Comparison of ENCODE assay signal across 27 cellular contexts in genomic region chr1:113373644-113374043, GRCh38.
"Had no signal": no experiment of that assay in that cellular context is flagged by ENCODE, and none has a peak within 500 bp of the region (broad histone marks: within the 10 kb centered on the region; RNA-seq: fewer than 3 reads in every experiment).

No MANE protein-coding gene starts in this region.

- FAIRE-seq: urothelium cell line had no signal

- H3K4me3 ChIP-seq: stomach, suprapubic skin, testis, thoracic aorta, thyroid gland, tibial artery, tibial nerve, transverse colon, upper lobe of left lung, upper lobe of right lung, uterus, vagina had no signal

- H3K36me3 ChIP-seq: stomach, suprapubic skin, thoracic aorta, thyroid gland, tibial artery, tibial nerve, transverse colon, upper lobe of left lung, upper lobe of right lung, uterus, vagina had no signal

- H3K27me3 ChIP-seq: stomach, suprapubic skin, testis, thyroid gland, tibial artery, tibial nerve, transverse colon, upper lobe of left lung, upper lobe of right lung, uterus, vagina had no signal

- H3K4me1 ChIP-seq: suprapubic skin, testis, tibial artery, tibial nerve, transverse colon, upper lobe of left lung, upper lobe of right lung, uterus, vagina had no signal

- ATAC-seq: stimulated activated effector memory CD8-positive, alpha-beta T cell treated with anti-CD3 and anti-CD28 coated beads, Interleukin-12 subunit alpha, Interleukin-12 subunit beta, amount 100 ng/mL, for 72 hours; stimulated activated memory B cell treated with anti-CD40 and anti-IgM and Interleukin-4, amounts not matched to agents 10 μg/mL and 1 μg/mL and 100 μg/mL, for 72 hours; stimulated activated naive B cell treated with anti-CD40 and anti-IgM and Interleukin-4, amounts not matched to agents 10 μg/mL and 1 μg/mL and 100 μg/mL, for 72 hours; stimulated activated naive CD8-positive, alpha-beta T cell treated with anti-CD3 and anti-CD28 coated beads, Interleukin-15, amount 100 ng/mL, for 72 hours; stimulated activated naive CD8-positive, alpha-beta T cell treated with anti-CD3 and anti-CD28 coated beads, Interleukin-15, Interleukin-2, amounts not matched to agents 100 U/mL and 50 U/mL, for 24 hours; upper lobe of right lung had no signal

- DNase-seq: stimulated activated CD4-positive, alpha-beta T cell treated with anti-CD3 and anti-CD28 coated beads, Interleukin-2, amount 100 ng/mL, for 48 hours; stimulated activated CD4-positive, alpha-beta T cell treated with anti-CD3 and anti-CD28 coated beads, Interleukin-4, amount 100 ng/mL, for 1 hour; stimulated activated CD4-positive, alpha-beta T cell treated with anti-CD3 and anti-CD28 coated beads, Interleukin-4, amount 100 ng/mL, for 24 hours; stimulated activated CD4-positive, alpha-beta T cell treated with anti-CD3 and anti-CD28 coated beads, Interleukin-4, amount 100 ng/mL, for 4 hours; stimulated activated CD8-positive, alpha-beta memory T cell treated with anti-CD3 and anti-CD28 coated beads, Interleukin-4, amount 100 ng/mL, for 48 hours; stimulated activated naive B cell treated with anti-CD40 and anti-IgM and Interleukin-4, amounts not matched to agents 10 μg/mL and 1 μg/mL and 100 μg/mL, for 72 hours; stimulated activated naive CD4-positive, alpha-beta T cell; stimulated activated naive CD4-positive, alpha-beta T cell treated with Interleukin-2 at 50 U/mL for 16 hours; stimulated activated naive CD8-positive, alpha-beta T cell treated with anti-CD3 and anti-CD28 coated beads, Interleukin-15, amount 100 ng/mL, for 72 hours; stimulated activated naive CD8-positive, alpha-beta T cell treated with anti-CD3 and anti-CD28 coated beads, Interleukin-15, Interleukin-2, amounts not matched to agents 100 U/mL and 50 U/mL, for 24 hours; stomach; substantia nigra; testis; thyroid gland; tibial artery; transverse colon; trophoblast cell; upper lobe of left lung; upper lobe of right lung; uterus had no signal

- H3K9me3 ChIP-seq: stomach, suprapubic skin, testis, thoracic aorta, thyroid gland, tibial artery, tibial nerve, transverse colon, upper lobe of left lung, upper lobe of right lung, uterus, vagina had no signal

- H3K27ac ChIP-seq: stomach, suprapubic skin, testis, thoracic aorta, thyroid gland, tibial artery, tibial nerve, transverse colon, upper lobe of left lung, upper lobe of right lung, uterus, vagina had no signal
